Comparison of ENCODE assay signal across 20 cellular contexts in the genomic region with DNA sequence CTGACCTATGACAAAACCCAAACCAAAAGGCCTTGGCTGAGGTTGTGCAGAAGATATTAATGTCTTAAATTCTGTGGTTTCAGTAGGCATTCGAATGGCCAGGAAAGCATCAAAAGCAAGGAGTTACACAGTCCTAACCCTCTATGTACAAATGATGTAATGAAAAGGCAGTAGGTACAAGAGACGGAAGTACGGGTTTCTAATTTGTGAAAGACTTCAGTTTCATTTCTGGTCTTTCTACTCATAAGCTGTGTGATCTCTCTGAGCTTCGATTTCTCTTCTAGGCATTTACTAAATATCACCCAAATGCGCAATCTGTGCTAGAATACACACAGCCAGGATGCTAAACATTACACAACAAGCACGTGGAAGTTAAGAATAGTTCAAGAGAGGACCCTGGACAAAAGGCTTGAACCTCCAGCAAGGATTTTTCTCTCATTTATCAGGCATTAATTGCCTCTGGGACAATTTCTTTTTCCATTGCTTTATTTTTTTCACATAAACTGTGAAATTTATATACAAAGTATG.
"Had no signal": no experiment of that assay in that cellular context is flagged by ENCODE, and none has a peak within 500 bp of the region (broad histone marks: within the 10 kb centered on the region; RNA-seq: fewer than 3 reads in every experiment).

No MANE protein-coding gene starts in this region.

- H3K4me1 ChIP-seq: gastrocnemius medialis, psoas muscle, suprapubic skin had no signal

- DNase-seq: activated CD4-positive, alpha-beta memory T cell treated with anti-CD3 and anti-CD28 coated beads for 36 hours; activated naive CD4-positive, alpha-beta T cell treated with Interleukin-2 at 50 U/mL for 16 hours; activated naive CD8-positive, alpha-beta T cell treated with anti-CD3 and anti-CD28 coated beads, Interleukin-2, amount 10 ng/mL, durations not matched to agents 7 days and 5 days; activated T-cell treated with anti-CD3 and anti-CD28 coated beads, Interleukin-2, amount 50 U/mL, for 1 hour; caudate nucleus; gastrocnemius medialis; head of caudate nucleus; kidney; left ventricle myocardium inferior; mesendoderm; naive thymus-derived CD8-positive, alpha-beta T cell; psoas muscle; right cardiac atrium; stimulated activated CD4-positive, alpha-beta T cell treated with anti-CD3 and anti-CD28 coated beads, Interleukin-4, amount 100 ng/mL, for 1 hour; stimulated activated naive CD8-positive, alpha-beta T cell treated with anti-CD3 and anti-CD28 coated beads, Interleukin-15, amount 100 ng/mL, for 72 hours; trophoblast cell had no signal

- H3K4me2 ChIP-seq: smooth muscle cell had no signal

- ATAC-seq: activated T-helper 17 cell treated with anti-CD3 and anti-CD28 coated beads, Interleukin-2, amount 50 U/mL, for 72 hours; gastrocnemius medialis; naive thymus-derived CD8-positive, alpha-beta T cell; psoas muscle; right cardiac atrium; stimulated activated naive CD8-positive, alpha-beta T cell treated with anti-CD3 and anti-CD28 coated beads, Interleukin-15, amount 100 ng/mL, for 72 hours had no signal

- H3K4me3 ChIP-seq: gastrocnemius medialis, left ventricle myocardium inferior, psoas muscle, smooth muscle cell, suprapubic skin had no signal

- H3K27ac ChIP-seq: gastrocnemius medialis, left ventricle myocardium inferior, psoas muscle, suprapubic skin had no signal

- H3K9me3 ChIP-seq: gastrocnemius medialis, left ventricle myocardium inferior, psoas muscle, suprapubic skin had no signal

- FAIRE-seq: kidney, TTC549 had no signal

- H3K27me3 ChIP-seq: gastrocnemius medialis, suprapubic skin had no signal
